10 cellular contexts compared by ENCODE assay signal in the genomic region with DNA sequence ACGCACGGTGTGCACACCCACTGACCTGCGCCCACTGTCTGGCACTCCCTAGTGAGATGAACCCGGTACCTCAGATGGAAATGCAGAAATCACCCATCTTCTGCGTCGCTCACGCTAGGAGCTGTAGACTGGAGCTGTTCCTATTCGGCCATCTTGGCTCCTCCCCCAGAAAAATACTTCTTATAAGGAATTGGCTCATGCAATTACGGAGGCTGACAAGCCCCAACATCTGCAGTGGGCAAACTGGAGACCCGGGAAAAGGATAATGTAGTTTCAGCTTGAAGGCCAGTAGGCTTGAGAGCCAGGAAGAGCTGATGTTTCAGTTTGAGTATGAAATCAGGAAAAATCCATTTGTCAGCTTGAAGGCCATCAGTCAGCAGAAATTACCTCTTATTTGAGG. TPM values are rescaled to one million over a fixed set of nuclear protein-coding genes. Genes with fewer than 3 reads are reported as not detected.
"Had no signal": no experiment of that assay in that cellular context is flagged by ENCODE, and none has a peak within 500 bp of the region (broad histone marks: within the 10 kb centered on the region; RNA-seq: fewer than 3 reads in every experiment).

No MANE protein-coding gene starts in this region.

RNA-seq across cellular contexts. Expression of gene OR9Q1, which starts 23.7 kb away (rescaled TPM):
- total RNA-seq: LHCN-M2; MCF 10A; NCI-H460; PC-3; Right ventricle myocardium inferior; RPMI7951; SJCRH30; SK-MEL-5; T-cell; T-helper 1 cell treated with Interleukin-12 subunit alpha and Interleukin-12 subunit beta and Interleukin-4 antibody, amounts not matched to agents 30 ng/mL and 1 ng/mL, for 36 hours had no signal

RNA-seq across cellular contexts. Expression of gene OR6Q1, which starts 30.7 kb away (rescaled TPM):
- total RNA-seq: LHCN-M2; MCF 10A; NCI-H460; PC-3; Right ventricle myocardium inferior; RPMI7951; SJCRH30; SK-MEL-5; T-cell; T-helper 1 cell treated with Interleukin-12 subunit alpha and Interleukin-12 subunit beta and Interleukin-4 antibody, amounts not matched to agents 30 ng/mL and 1 ng/mL, for 36 hours had no signal
